Comparison of ENCODE assay signal across 1 cellular context in genomic region chr2:241900251-241901017, GRCh38.
TF ChIP-seq lines count a peak whose summit lies in the region.

No MANE protein-coding gene starts in this region.

TF ChIP-seq in HepG2, 621 proteins besides CTCF, POLR2A, EP300 and RAD21:
- TF ChIP-seq ZNF670 (CRISPR knock-in tag; IDR thresholded peaks at IDR 0.05; ENCODE audit: borderline replicate concordance), result no peak
- no peak for TF ChIP-seq NCOA1 (CRISPR knock-in tag; IDR thresholded peaks at IDR 0.05)
- TF ChIP-seq DNMT1 (CRISPR knock-in tag; IDR thresholded peaks at IDR 0.05), result no peak
- TF ChIP-seq ZNF574 (CRISPR knock-in tag; IDR thresholded peaks at IDR 0.05), result no peak
- TF ChIP-seq ZNF318 (CRISPR knock-in tag; IDR thresholded peaks at IDR 0.05), result no peak
- no peak for TF ChIP-seq ZFX (CRISPR knock-in tag; IDR thresholded peaks at IDR 0.05; ENCODE audit: low read depth)
- TF ChIP-seq ARNTL (CRISPR knock-in tag; IDR thresholded peaks at IDR 0.05), result no peak
- TF ChIP-seq ZNF431 (CRISPR knock-in tag; IDR thresholded peaks at IDR 0.05; ENCODE audit: borderline replicate concordance, low read depth), result no peak
- TF ChIP-seq ZNF207 (IDR thresholded peaks at IDR 0.05; ENCODE audit: borderline replicate concordance), result no peak
- TF ChIP-seq ZNF629 (CRISPR knock-in tag; conservative IDR thresholded peaks at IDR 0.05), result no peak
- TF ChIP-seq ZNF740 (CRISPR knock-in tag; IDR thresholded peaks at IDR 0.05), result no peak
TF ChIP-seq in HepG2: peak in this region for 0.
